ENCODE assay signal across 2 cellular contexts in the genomic region with DNA sequence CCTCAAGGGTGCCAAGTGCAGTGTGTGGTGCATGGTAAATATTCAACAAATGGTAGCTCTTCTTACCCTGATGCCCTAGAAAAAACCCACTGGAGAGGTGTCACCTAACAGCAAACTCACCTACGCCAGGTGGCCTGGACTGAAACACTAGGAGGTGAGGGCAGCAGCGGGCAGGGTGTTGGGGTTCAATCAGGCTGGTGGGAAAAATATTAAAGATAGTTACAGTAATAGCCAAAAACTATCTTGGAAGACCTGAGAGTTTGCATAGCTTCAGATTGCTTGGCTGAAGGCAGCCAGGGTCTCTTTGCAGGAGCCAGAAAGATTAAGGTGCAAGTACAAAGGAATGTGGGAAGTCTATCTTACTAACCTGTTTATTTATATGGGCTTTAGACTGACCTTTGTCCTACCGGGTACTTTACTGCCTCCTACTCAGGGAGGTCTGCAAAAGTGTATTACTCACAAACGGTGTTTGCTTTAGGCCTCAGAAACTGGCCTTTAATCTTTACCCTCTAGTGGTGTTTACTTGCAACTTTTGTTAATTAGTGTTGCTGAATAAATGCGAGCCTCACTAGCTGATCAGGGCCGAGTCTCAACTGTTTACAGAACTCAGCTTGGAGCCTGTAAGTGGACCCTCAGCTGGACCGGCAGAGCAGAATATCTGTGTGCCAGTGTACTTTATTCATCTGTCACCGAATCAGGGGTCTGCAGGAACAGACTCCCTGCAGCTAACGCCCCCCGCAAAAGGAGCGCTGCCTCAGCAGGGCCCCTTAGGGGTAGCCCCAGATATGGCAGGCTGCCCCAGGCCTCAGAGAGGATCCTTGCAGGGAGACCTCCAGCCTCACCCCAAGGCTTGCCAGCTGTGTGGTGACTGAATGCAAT.
TF ChIP-seq lines count a peak whose summit lies in the region.

No MANE protein-coding gene starts in this region.

TF ChIP-seq in HEK293, 187 proteins besides CTCF, POLR2A, EP300 and RAD21 (continued from another document and continues in another):
- TF ChIP-seq, protein P1, sequence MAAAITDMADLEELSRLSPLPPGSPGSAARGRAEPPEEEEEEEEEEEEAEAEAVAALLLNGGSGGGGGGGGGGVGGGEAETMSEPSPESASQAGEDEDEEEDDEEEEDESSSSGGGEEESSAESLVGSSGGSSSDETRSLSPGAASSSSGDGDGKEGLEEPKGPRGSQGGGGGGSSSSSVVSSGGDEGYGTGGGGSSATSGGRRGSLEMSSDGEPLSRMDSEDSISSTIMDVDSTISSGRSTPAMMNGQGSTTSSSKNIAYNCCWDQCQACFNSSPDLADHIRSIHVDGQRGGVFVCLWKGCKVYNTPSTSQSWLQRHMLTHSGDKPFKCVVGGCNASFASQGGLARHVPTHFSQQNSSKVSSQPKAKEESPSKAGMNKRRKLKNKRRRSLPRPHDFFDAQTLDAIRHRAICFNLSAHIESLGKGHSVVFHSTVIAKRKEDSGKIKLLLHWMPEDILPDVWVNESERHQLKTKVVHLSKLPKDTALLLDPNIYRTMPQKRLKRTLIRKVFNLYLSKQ (tag by site-specific recombination; IDR thresholded peaks at IDR 0.05; ENCODE audit: borderline replicate concordance): no peak
- TF ChIP-seq ZSCAN16 (tag by site-specific recombination; IDR thresholded peaks at IDR 0.05) (no peak), ZNF76 (tag by site-specific recombination; IDR thresholded peaks at IDR 0.05; ENCODE audit: borderline replicate concordance, low read depth) (no peak), ZFHX2 (tag by site-specific recombination; conservative IDR thresholded peaks at IDR 0.05) (peak; percentile 41), ZNF24 (tag by site-specific recombination; IDR thresholded peaks at IDR 0.05) (no peak), ZNF426 (tag by site-specific recombination; IDR thresholded peaks at IDR 0.05) (no peak), SP7 (tag by site-specific recombination; IDR thresholded peaks at IDR 0.05) (no peak), ZBTB8A (tag by site-specific recombination; IDR thresholded peaks at IDR 0.05) (no peak), EGR2 (tag by site-specific recombination; IDR thresholded peaks at IDR 0.05; ENCODE audit: low read depth) (peak; percentile 58; the same call in 1 of the 2 replicates), ZNF677 (tag by site-specific recombination; IDR thresholded peaks at IDR 0.05) (no peak), ZBTB48 (tag by site-specific recombination; IDR thresholded peaks at IDR 0.05) (no peak), TCF7L2 (IDR thresholded peaks at IDR 0.05; ENCODE audit: borderline replicate concordance, low read depth, low read length) (0 out of 2 replicates have a peak, but pooled peaks have one; percentile 35), ZIC2 (tag by site-specific recombination; IDR thresholded peaks at IDR 0.05) (peak; percentile 85)
- TF ChIP-seq, protein P2, sequence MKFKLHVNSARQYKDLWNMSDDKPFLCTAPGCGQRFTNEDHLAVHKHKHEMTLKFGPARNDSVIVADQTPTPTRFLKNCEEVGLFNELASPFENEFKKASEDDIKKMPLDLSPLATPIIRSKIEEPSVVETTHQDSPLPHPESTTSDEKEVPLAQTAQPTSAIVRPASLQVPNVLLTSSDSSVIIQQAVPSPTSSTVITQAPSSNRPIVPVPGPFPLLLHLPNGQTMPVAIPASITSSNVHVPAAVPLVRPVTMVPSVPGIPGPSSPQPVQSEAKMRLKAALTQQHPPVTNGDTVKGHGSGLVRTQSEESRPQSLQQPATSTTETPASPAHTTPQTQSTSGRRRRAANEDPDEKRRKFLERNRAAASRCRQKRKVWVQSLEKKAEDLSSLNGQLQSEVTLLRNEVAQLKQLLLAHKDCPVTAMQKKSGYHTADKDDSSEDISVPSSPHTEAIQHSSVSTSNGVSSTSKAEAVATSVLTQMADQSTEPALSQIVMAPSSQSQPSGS (tag by site-specific recombination; IDR thresholded peaks at IDR 0.05; ENCODE audit: low read depth): no peak
- TF ChIP-seq, protein P3, sequence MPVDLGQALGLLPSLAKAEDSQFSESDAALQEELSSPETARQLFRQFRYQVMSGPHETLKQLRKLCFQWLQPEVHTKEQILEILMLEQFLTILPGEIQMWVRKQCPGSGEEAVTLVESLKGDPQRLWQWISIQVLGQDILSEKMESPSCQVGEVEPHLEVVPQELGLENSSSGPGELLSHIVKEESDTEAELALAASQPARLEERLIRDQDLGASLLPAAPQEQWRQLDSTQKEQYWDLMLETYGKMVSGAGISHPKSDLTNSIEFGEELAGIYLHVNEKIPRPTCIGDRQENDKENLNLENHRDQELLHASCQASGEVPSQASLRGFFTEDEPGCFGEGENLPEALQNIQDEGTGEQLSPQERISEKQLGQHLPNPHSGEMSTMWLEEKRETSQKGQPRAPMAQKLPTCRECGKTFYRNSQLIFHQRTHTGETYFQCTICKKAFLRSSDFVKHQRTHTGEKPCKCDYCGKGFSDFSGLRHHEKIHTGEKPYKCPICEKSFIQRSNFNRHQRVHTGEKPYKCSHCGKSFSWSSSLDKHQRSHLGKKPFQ (tag by site-specific recombination; IDR thresholded peaks at IDR 0.05): no peak
- TF ChIP-seq, protein P4, sequence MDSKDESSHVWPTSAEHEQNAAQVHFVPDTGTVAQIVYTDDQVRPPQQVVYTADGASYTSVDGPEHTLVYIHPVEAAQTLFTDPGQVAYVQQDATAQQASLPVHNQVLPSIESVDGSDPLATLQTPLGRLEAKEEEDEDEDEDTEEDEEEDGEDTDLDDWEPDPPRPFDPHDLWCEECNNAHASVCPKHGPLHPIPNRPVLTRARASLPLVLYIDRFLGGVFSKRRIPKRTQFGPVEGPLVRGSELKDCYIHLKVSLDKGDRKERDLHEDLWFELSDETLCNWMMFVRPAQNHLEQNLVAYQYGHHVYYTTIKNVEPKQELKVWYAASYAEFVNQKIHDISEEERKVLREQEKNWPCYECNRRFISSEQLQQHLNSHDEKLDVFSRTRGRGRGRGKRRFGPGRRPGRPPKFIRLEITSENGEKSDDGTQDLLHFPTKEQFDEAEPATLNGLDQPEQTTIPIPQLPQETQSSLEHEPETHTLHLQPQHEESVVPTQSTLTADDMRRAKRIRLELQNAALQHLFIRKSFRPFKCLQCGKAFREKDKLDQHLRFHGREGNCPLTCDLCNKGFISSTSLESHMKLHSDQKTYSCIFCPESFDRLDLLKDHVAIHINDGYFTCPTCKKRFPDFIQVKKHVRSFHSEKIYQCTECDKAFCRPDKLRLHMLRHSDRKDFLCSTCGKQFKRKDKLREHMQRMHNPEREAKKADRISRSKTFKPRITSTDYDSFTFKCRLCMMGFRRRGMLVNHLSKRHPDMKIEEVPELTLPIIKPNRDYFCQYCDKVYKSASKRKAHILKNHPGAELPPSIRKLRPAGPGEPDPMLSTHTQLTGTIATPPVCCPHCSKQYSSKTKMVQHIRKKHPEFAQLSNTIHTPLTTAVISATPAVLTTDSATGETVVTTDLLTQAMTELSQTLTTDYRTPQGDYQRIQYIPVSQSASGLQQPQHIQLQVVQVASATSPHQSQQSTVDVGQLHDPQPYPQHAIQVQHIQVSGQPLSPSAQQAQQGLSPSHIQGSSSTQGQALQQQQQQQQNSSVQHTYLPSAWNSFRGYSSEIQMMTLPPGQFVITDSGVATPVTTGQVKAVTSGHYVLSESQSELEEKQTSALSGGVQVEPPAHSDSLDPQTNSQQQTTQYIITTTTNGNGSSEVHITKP (tag by site-specific recombination; IDR thresholded peaks at IDR 0.05): no peak

TF ChIP-seq in K562, 482 proteins besides CTCF, POLR2A, EP300 and RAD21 (continued from another document):
- TF ChIP-seq, protein P5, sequence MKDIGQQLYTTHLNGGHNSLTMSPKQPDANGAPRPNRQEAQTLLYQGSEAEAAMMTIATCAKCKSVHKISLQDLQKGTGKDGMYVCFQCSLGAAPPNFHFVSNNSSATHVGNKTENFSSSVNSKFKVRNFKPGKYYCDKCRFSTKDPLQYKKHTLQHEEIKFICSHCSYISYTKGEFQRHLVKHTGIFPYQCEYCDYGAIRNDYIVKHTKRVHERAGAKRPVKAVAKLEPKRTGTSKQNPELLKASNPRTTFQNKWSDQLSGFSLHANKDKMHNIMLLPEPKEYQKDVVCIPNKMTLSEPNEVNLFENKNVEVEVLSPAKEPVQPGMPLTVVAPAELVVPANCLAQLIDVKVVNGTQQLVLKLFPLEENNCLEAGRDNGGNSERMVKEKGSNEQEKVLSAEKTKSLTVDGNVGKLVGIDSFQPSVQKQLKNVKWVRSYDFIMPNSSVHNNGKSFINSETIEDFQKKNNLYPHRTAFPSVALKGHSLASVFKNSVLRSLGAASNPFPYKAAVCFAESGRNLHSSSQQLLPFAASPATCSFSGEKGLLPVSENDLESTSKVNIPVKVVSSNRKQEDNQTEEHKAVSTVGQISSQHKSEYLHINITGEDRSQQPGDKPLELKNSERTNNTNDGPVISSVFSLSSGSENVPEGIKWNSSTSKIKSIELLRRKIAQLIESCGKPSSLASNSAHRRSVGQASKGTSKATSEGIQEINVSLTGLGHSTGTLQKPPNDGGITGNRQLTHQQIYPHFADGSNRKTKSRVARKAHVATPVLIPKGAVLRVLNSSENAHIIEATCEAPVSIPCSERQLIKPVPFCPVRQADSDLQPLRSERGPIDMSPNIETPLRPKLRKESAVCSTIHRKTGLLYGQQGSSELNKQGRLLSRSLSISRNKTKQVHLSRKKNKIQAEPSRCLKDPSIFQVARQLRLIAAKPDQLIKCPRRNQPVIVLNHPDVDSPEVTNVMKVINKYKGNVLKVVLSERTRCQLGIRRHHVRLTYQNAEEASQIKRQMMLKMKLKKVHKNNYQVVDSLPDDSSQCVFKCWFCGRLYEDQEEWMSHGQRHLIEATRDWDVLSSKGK (CRISPR knock-in tag; IDR thresholded peaks at IDR 0.05): no peak
- TF ChIP-seq TSC22D4 (tag; IDR thresholded peaks at IDR 0.05): no peak
- peak; percentile 51; the same call in 1 of the 2 replicates for TF ChIP-seq ESRRA (IDR thresholded peaks at IDR 0.05; ENCODE audit: borderline replicate concordance, low read depth)
- TF ChIP-seq, protein P6, sequence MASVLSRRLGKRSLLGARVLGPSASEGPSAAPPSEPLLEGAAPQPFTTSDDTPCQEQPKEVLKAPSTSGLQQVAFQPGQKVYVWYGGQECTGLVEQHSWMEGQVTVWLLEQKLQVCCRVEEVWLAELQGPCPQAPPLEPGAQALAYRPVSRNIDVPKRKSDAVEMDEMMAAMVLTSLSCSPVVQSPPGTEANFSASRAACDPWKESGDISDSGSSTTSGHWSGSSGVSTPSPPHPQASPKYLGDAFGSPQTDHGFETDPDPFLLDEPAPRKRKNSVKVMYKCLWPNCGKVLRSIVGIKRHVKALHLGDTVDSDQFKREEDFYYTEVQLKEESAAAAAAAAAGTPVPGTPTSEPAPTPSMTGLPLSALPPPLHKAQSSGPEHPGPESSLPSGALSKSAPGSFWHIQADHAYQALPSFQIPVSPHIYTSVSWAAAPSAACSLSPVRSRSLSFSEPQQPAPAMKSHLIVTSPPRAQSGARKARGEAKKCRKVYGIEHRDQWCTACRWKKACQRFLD (CRISPR knock-in tag; IDR thresholded peaks at IDR 0.05): no peak
- TF ChIP-seq FOS (IDR thresholded peaks at IDR 0.05; ENCODE audit: extremely low read depth, insufficient read length): no peak
- TF ChIP-seq, protein P7, sequence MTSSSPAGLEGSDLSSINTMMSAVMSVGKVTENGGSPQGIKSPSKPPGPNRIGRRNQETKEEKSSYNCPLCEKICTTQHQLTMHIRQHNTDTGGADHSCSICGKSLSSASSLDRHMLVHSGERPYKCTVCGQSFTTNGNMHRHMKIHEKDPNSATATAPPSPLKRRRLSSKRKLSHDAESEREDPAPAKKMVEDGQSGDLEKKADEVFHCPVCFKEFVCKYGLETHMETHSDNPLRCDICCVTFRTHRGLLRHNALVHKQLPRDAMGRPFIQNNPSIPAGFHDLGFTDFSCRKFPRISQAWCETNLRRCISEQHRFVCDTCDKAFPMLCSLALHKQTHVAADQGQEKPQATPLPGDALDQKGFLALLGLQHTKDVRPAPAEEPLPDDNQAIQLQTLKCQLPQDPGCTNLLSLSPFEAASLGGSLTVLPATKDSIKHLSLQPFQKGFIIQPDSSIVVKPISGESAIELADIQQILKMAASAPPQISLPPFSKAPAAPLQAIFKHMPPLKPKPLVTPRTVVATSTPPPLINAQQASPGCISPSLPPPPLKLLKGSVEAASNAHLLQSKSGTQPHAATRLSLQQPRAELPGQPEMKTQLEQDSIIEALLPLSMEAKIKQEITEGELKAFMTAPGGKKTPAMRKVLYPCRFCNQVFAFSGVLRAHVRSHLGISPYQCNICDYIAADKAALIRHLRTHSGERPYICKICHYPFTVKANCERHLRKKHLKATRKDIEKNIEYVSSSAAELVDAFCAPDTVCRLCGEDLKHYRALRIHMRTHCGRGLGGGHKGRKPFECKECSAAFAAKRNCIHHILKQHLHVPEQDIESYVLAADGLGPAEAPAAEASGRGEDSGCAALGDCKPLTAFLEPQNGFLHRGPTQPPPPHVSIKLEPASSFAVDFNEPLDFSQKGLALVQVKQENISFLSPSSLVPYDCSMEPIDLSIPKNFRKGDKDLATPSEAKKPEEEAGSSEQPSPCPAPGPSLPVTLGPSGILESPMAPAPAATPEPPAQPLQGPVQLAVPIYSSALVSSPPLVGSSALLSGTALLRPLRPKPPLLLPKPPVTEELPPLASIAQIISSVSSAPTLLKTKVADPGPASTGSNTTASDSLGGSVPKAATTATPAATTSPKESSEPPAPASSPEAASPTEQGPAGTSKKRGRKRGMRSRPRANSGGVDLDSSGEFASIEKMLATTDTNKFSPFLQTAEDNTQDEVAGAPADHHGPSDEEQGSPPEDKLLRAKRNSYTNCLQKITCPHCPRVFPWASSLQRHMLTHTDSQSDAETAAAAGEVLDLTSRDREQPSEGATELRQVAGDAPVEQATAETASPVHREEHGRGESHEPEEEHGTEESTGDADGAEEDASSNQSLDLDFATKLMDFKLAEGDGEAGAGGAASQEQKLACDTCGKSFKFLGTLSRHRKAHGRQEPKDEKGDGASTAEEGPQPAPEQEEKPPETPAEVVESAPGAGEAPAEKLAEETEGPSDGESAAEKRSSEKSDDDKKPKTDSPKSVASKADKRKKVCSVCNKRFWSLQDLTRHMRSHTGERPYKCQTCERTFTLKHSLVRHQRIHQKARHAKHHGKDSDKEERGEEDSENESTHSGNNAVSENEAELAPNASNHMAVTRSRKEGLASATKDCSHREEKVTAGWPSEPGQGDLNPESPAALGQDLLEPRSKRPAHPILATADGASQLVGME (CRISPR knock-in tag; IDR thresholded peaks at IDR 0.05): no peak
